ENCODE assay signal across 8 cellular contexts in genomic region chr3:185825639-185826481, GRCh38. TPM values are rescaled to one million over a fixed set of nuclear protein-coding genes. Genes with fewer than 3 reads are reported as not detected.
A peak's percentile ranks its signal among the peaks of the same experiment; 100 is the strongest.
DNase-seq lines count a peak whose midpoint lies in the region; ATAC-seq, FAIRE-seq and TF ChIP-seq lines count a peak whose summit lies in the region.

No MANE protein-coding gene starts in this region.

- H3K9me3 ChIP-seq in NT2/D1 (ENCODE audit: insufficient read depth, low read length) = peaks cover 19% of the 10 kb centered on the region; the same call in 1 of the 2 replicates
- H3K9me3 ChIP-seq in hepatocyte (ENCODE audit: low read depth) = no peaks in the 10 kb centered on the region

- peaks cover 68% of the 10 kb centered on the region for H3K27me3 Mint-ChIP-seq in activated naive CD8-positive, alpha-beta T cell treated with anti-CD3 and anti-CD28 coated beads, Interleukin-2, amount 50 U/mL, for 24 hours

- no peak for TF ChIP-seq POLR2A in GM12892 (IDR thresholded peaks at IDR 0.05; ENCODE audit: low read depth, low read length)

- peak overlapping the region; percentile 96 for H3K27ac ChIP-seq in hepatocyte

- H3K9me3 Mint-ChIP-seq in activated naive CD8-positive, alpha-beta T cell treated with anti-CD3 and anti-CD28 coated beads, Interleukin-2, amount 50 U/mL, for 24 hours = no peaks in the 10 kb centered on the region

- no peaks in the 10 kb centered on the region for H3K27me3 ChIP-seq in NT2/D1 (ENCODE audit: insufficient read depth, insufficient read length)
- no peaks in the 10 kb centered on the region for H3K27me3 ChIP-seq in hepatocyte

- H3K4me1 Mint-ChIP-seq in activated naive CD8-positive, alpha-beta T cell treated with anti-CD3 and anti-CD28 coated beads, Interleukin-2, amount 50 U/mL, for 24 hours = peaks cover 10% of the 10 kb centered on the region

- H3K4me3 ChIP-seq in NT2/D1 (ENCODE audit: insufficient read length, low read depth) = peak overlapping the region; percentile 88
- peak overlapping the region; percentile 73 for H3K4me3 ChIP-seq in hepatocyte
- H3K4me3 ChIP-seq in skeletal muscle cell (ENCODE audit: low read depth, low read length) = peak overlapping the region; percentile 73

- H4K20me1 ChIP-seq in hepatocyte (ENCODE audit: insufficient read depth, poor library complexity, severe bottlenecking) = peaks cover 19% of the 10 kb centered on the region

- H3K36me3 ChIP-seq in NT2/D1 (ENCODE audit: insufficient read depth, insufficient read length, low read length) = peaks cover 42% of the 10 kb centered on the region
- no peaks in the 10 kb centered on the region for H3K36me3 ChIP-seq in hepatocyte (replicated peaks; ENCODE audit: insufficient read depth, low read depth)

- ATAC-seq in HG02759 (IDR thresholded peaks at IDR 0.05; ENCODE audit: unreplicated experiment) = peak; percentile 54
- ATAC-seq in activated naive CD8-positive, alpha-beta T cell treated with anti-CD3 and anti-CD28 coated beads, Interleukin-2, amount 50 U/mL, for 24 hours = peak; percentile 52

- H3K9me2 ChIP-seq in hepatocyte (replicated peaks; ENCODE audit: insufficient read depth) = no peaks in the 10 kb centered on the region

- peak overlapping the region; percentile 71 for H3K4me3 Mint-ChIP-seq in activated naive CD8-positive, alpha-beta T cell treated with anti-CD3 and anti-CD28 coated beads, Interleukin-2, amount 50 U/mL, for 24 hours

- WGBS in hepatocyte (ENCODE audit: low lambda C conversion rate, missing lambda C conversion rate) = 2% methylated on average over 82 of the region's 90 CpGs

- no peaks in the 10 kb centered on the region for H3K36me3 Mint-ChIP-seq in activated naive CD8-positive, alpha-beta T cell treated with anti-CD3 and anti-CD28 coated beads, Interleukin-2, amount 50 U/mL, for 24 hours (ENCODE audit: low read depth)

- DNase-seq in GM12892 (ENCODE audit: insufficient read length) (peak; percentile 45), NT2/D1 (ENCODE audit: low read depth, low spot score) (no peak), hepatocyte (ENCODE audit: low spot score) (peak; percentile 66), skeletal muscle cell (ENCODE audit: low read depth) (no peak), globus pallidus (ENCODE audit: low spot score) (no peak)
- peak; percentile 53 for DNase-seq in activated naive CD8-positive, alpha-beta T cell treated with anti-CD3 and anti-CD28 coated beads, Interleukin-2, amount 50 U/mL, for 24 hours
- no peak for DNase-seq in effector CD4-positive, alpha-beta T cell

- no peak for FAIRE-seq in GM12892 (lab: Jason Lieb, UNC)

- TF ChIP-seq CTCF in hepatocyte (IDR thresholded peaks at IDR 0.05; ENCODE audit: poor library complexity) = peak; percentile 6

- H2AFZ ChIP-seq in hepatocyte = peak overlapping the region; percentile 83

- no peak overlapping the region for H3K27ac Mint-ChIP-seq in activated naive CD8-positive, alpha-beta T cell treated with anti-CD3 and anti-CD28 coated beads, Interleukin-2, amount 50 U/mL, for 24 hours

- H3K4me2 ChIP-seq in hepatocyte = peak overlapping the region; percentile 96

- peaks cover 64% of the 10 kb centered on the region for H3K79me2 ChIP-seq in hepatocyte

- H3K9ac ChIP-seq in NT2/D1 (ENCODE audit: insufficient read length, low read depth) = peak overlapping the region; percentile 94

- H3K4me1 ChIP-seq in NT2/D1 (ENCODE audit: insufficient read depth, insufficient read length) = no peaks in the 10 kb centered on the region
- H3K4me1 ChIP-seq in hepatocyte (ENCODE audit: insufficient read depth) = peaks cover 10% of the 10 kb centered on the region

RNA-seq across cellular contexts. Expression of gene IGF2BP2, which starts 1.0 kb away (rescaled TPM):
- polyA plus RNA-seq in GM12892 (2012; ENCODE audit: missing spikeins) = not detected
- 81.5 and 88.9 TPM in 2 replicates for total RNA-seq in hepatocyte
- polyA plus RNA-seq in hepatocyte = 91.8 and 119 TPM in 2 replicates

Comparison
In these comparisons a context has a peak if more than half of its experiments do, and no peak if none do; other contexts are left out.
1. DNase-seq: peak in GM12892 (single experiment), activated naive CD8-positive, alpha-beta T cell treated with anti-CD3 and anti-CD28 coated beads, Interleukin-2, amount 50 U/mL, for 24 hours (single experiment) and hepatocyte (single experiment); none in NT2/D1 (single experiment), skeletal muscle cell (single experiment), effector CD4-positive, alpha-beta T cell (single experiment) and globus pallidus (single experiment).
2. Peak in every context shown above with its lines, with median percentiles within 50 percentile points of each other: H3K4me3 ChIP-seq.